In genomic region chr3:184513276-184514150, GRCh38 we compare ENCODE assay signal across 8 cellular contexts. TPM values are rescaled to one million over a fixed set of nuclear protein-coding genes. Genes with fewer than 3 reads are reported as not detected.
DNase-seq lines count a peak whose midpoint lies in the region; ATAC-seq and TF ChIP-seq lines count a peak whose summit lies in the region.

No MANE protein-coding gene starts in this region.

- peaks cover 10% of the 10 kb centered on the region for H3K36me3 Mint-ChIP-seq in chondrocyte (ENCODE audit: low read depth)

- intact Hi-C loops in left colon (cut with DNase I, micrococcal nuclease), result loop anchor here in 1 of 2 donors (5.0 kb wide), 1 partner anchor 141 kb away; no protein-coding TSS in a partner anchor

- peaks cover 88% of the 10 kb centered on the region for H3K27me3 Mint-ChIP-seq in chondrocyte (ENCODE audit: low read depth)

- peak; percentile 34 for DNase-seq in NCI-H446 treated with DMSO at 0.1 percent for 48 hours (lab: John Stamatoyannopoulos, UW)
- peak; percentile 78 to 81 for DNase-seq in activated CD4-positive, alpha-beta T cell treated with anti-CD3 and anti-CD28 coated beads for 24 hours (ENCODE audit: low read depth in 2 of 2)
- no peak for DNase-seq in chondrocyte (ENCODE audit: low spot score)
- peak; percentile 70 to 91 for DNase-seq in left colon
- peak; percentile 57 to 72 for DNase-seq in stimulated activated CD4-positive, alpha-beta T cell treated with anti-CD3 and anti-CD28 coated beads, Interleukin-1b, Interleukin-23, amount 100 ng/mL, for 1 hour (ENCODE audit: low read depth in 2 of 2)

- peak; percentile 86 for ATAC-seq in GM18511 (IDR thresholded peaks at IDR 0.05; ENCODE audit: unreplicated experiment)
- ATAC-seq in HG03175 (IDR thresholded peaks at IDR 0.05; ENCODE audit: unreplicated experiment), result peak; percentile 88
- peak; percentile 100 for ATAC-seq in left colon
- no peak for ATAC-seq in GM21360 (IDR thresholded peaks at IDR 0.05; ENCODE audit: unreplicated experiment)

- peaks cover 8% of the 10 kb centered on the region for H3K4me1 Mint-ChIP-seq in chondrocyte (ENCODE audit: low read depth)

- peak; percentile 94 for TF ChIP-seq CTCF in chondrocyte (IDR thresholded peaks at IDR 0.05)

- peak overlapping the region; percentile 64 for H3K4me3 Mint-ChIP-seq in chondrocyte (ENCODE audit: unreplicated experiment)

- H3K9me3 Mint-ChIP-seq in chondrocyte (ENCODE audit: low read depth), result peaks cover 10% of the 10 kb centered on the region

- no peak overlapping the region for H3K27ac Mint-ChIP-seq in chondrocyte (ENCODE audit: unreplicated experiment)

RNA-seq across cellular contexts. Expression of gene EPHB3, which starts 48.1 kb away (rescaled TPM):
- total RNA-seq in chondrocyte (7.2 to 11.6 TPM (median 7.5 TPM) in 3 replicates), left colon (10 to 100 TPM; 29.2 to 32.9 TPM)
